Comparison of ENCODE assay signal across 8 cellular contexts in genomic region chr22:39152024-39152510, GRCh38. TPM values are rescaled to one million over a fixed set of nuclear protein-coding genes. Genes with fewer than 3 reads are reported as not detected.
DNase-seq lines count a peak whose midpoint lies in the region; ATAC-seq lines count a peak whose summit lies in the region.
"Had no signal": no experiment of that assay in that cellular context is flagged by ENCODE, and none has a peak within 500 bp of the region (broad histone marks: within the 10 kb centered on the region; RNA-seq: fewer than 3 reads in every experiment).

No MANE protein-coding gene starts in this region.

- H3K36me3 Mint-ChIP-seq in activated T-helper 2 cell treated with anti-CD3 and anti-CD28 coated beads, Interferon-gamma antibody, Interleukin-2, Interleukin-4, amounts not matched to agents 10 μg/mL and 5 μg/mL and 100 μg/mL, durations not matched to agents 14 hours and 24 hours and 36 hours (ENCODE audit: low read depth) = no peaks in the 10 kb centered on the region
- no peaks in the 10 kb centered on the region for H3K36me3 Mint-ChIP-seq in immature natural killer cell

- H3K27me3 Mint-ChIP-seq in activated T-helper 2 cell treated with anti-CD3 and anti-CD28 coated beads, Interferon-gamma antibody, Interleukin-2, Interleukin-4, amounts not matched to agents 10 μg/mL and 5 μg/mL and 100 μg/mL, durations not matched to agents 14 hours and 24 hours and 36 hours (ENCODE audit: low read depth) = peaks cover 23% of the 10 kb centered on the region
- peaks cover 0 to 10% (median 2%) of the 10 kb centered on the region in 3 donors for H3K27me3 Mint-ChIP-seq in immature natural killer cell (ENCODE audit: low read depth in 3 of 3)

- no peaks in the 10 kb centered on the region for H3K9me3 Mint-ChIP-seq in activated T-helper 2 cell treated with anti-CD3 and anti-CD28 coated beads, Interferon-gamma antibody, Interleukin-2, Interleukin-4, amounts not matched to agents 10 μg/mL and 5 μg/mL and 100 μg/mL, durations not matched to agents 14 hours and 24 hours and 36 hours
- H3K9me3 Mint-ChIP-seq in immature natural killer cell = peaks cover 0 to 1% (median 0%) of the 10 kb centered on the region in 6 donors

- H3K27ac ChIP-seq in substantia nigra (ENCODE audit: low read depth, low read length, poor library complexity, severe bottlenecking) = peak overlapping the region; percentile 100

- ATAC-seq in HG03175 (IDR thresholded peaks at IDR 0.05; ENCODE audit: unreplicated experiment) (peak; percentile 53), HG02759 (IDR thresholded peaks at IDR 0.05; ENCODE audit: unreplicated experiment) (no peak)

- DNase-seq in activated T-helper 2 cell treated with anti-CD3 and anti-CD28 coated beads, Interferon-gamma antibody, Interleukin-2, Interleukin-4, amounts not matched to agents 10 μg/mL and 5 μg/mL and 100 μg/mL, durations not matched to agents 14 hours and 24 hours and 36 hours (ENCODE audit: low spot score) = no peak
- DNase-seq in immature natural killer cell = no peak
- DNase-seq in substantia nigra (lab: John Stamatoyannopoulos, UW) = no peak
- DNase-seq in NCI-H69 (lab: John Stamatoyannopoulos, UW) = no peak
- DNase-seq in NCI-H2196 treated with DMSO at 0.1 percent for 48 hours (lab: John Stamatoyannopoulos, UW; ENCODE audit: unreplicated experiment) = no peak

- intact Hi-C loops in activated T-helper 2 cell treated with anti-CD3 and anti-CD28 coated beads, Interferon-gamma antibody, Interleukin-2, Interleukin-4, amounts not matched to agents 10 μg/mL and 5 μg/mL and 100 μg/mL, durations not matched to agents 14 hours and 24 hours and 36 hours (cut with micrococcal nuclease) = loop anchor here (1.0 to 5.0 kb wide), 2 partner anchors 165 to 280 kb away; partner anchors contain the start of genes CBX6 and RPL3

- peak overlapping the region; percentile 71 for H3K4me3 Mint-ChIP-seq in activated T-helper 2 cell treated with anti-CD3 and anti-CD28 coated beads, Interferon-gamma antibody, Interleukin-2, Interleukin-4, amounts not matched to agents 10 μg/mL and 5 μg/mL and 100 μg/mL, durations not matched to agents 14 hours and 24 hours and 36 hours (ENCODE audit: low read depth)
- H3K4me3 Mint-ChIP-seq in immature natural killer cell = peak overlapping the region; percentile 20 to 78 (median 67)

- H3K4me1 Mint-ChIP-seq in activated T-helper 2 cell treated with anti-CD3 and anti-CD28 coated beads, Interferon-gamma antibody, Interleukin-2, Interleukin-4, amounts not matched to agents 10 μg/mL and 5 μg/mL and 100 μg/mL, durations not matched to agents 14 hours and 24 hours and 36 hours (ENCODE audit: low read depth) = peaks cover 17% of the 10 kb centered on the region
- H3K4me1 Mint-ChIP-seq in immature natural killer cell = peaks cover 33 to 35% of the 10 kb centered on the region in 2 donors

- no peak overlapping the region for H3K27ac Mint-ChIP-seq in activated T-helper 2 cell treated with anti-CD3 and anti-CD28 coated beads, Interferon-gamma antibody, Interleukin-2, Interleukin-4, amounts not matched to agents 10 μg/mL and 5 μg/mL and 100 μg/mL, durations not matched to agents 14 hours and 24 hours and 36 hours
- H3K27ac Mint-ChIP-seq in immature natural killer cell = peak overlapping the region in 3 of 6 donors; percentile 71 to 83 (median 81)

RNA-seq across cellular contexts. Expression of gene CBX7, which starts 0.4 kb away (rescaled TPM):
- 11.6 and 11.8 TPM in 2 replicates for total RNA-seq in activated T-helper 2 cell treated with anti-CD3 and anti-CD28 coated beads, Interferon-gamma antibody, Interleukin-2, Interleukin-4, amounts not matched to agents 10 μg/mL and 5 μg/mL and 100 μg/mL, durations not matched to agents 14 hours and 24 hours and 36 hours
- 1 to 10 TPM; 4.5 to 9.6 (median 9.1) TPM for polyA plus RNA-seq in immature natural killer cell

RNA-seq across cellular contexts. Expression of gene APOBEC3H, which starts 55.0 kb away (rescaled TPM):
- total RNA-seq in activated T-helper 2 cell treated with anti-CD3 and anti-CD28 coated beads, Interferon-gamma antibody, Interleukin-2, Interleukin-4, amounts not matched to agents 10 μg/mL and 5 μg/mL and 100 μg/mL, durations not matched to agents 14 hours and 24 hours and 36 hours = 7.3 and 8.3 TPM in 2 replicates
- 10 to 100 TPM; 16.7 to 22.2 (median 21.7) TPM for polyA plus RNA-seq in immature natural killer cell
- total RNA-seq: lung microvascular endothelial cell had no signal
